In the genomic region with DNA sequence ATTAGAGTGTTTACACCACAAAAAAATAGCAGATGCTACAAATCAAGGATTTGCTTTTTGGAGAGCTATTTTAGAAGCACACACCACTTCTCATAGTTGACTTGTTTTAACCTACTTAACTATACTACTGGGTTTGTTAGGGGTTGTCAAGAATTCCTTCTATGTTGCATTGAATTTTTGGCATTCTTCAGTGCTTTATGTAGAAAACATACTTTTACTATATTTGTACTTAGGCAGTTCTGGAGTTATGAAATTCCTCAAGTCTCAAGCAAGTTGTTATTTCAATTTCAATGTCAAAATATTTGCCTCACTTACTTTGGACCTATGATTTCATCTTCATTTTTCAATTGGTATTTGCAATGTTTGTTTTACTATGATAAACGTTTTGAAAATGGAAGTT, we compare ENCODE assay signal across 26 cellular contexts.
A peak's percentile ranks its signal among the peaks of the same experiment; 100 is the strongest.
DNase-seq lines count a peak whose midpoint lies in the region; ATAC-seq, FAIRE-seq and TF ChIP-seq lines count a peak whose summit lies in the region.
"Had no signal": no experiment of that assay in that cellular context is flagged by ENCODE, and none has a peak within 500 bp of the region (broad histone marks: within the 10 kb centered on the region; RNA-seq: fewer than 3 reads in every experiment).

No MANE protein-coding gene starts in this region.

- intact Hi-C loops in natural killer cell (cut with micrococcal nuclease) = no loop called here

- H3K79me2 ChIP-seq in astrocyte (ENCODE audit: insufficient read depth, low read length) = no peaks in the 10 kb centered on the region

- H3K4me3 Mint-ChIP-seq in astrocyte (ENCODE audit: unreplicated experiment) = no peak overlapping the region
- no peak overlapping the region for H3K4me3 Mint-ChIP-seq in osteocyte (ENCODE audit: unreplicated experiment)
- no peak overlapping the region for H3K4me3 Mint-ChIP-seq in natural killer cell
- H3K4me3 Mint-ChIP-seq: B cell; CD8-positive, alpha-beta T cell had no signal

- peak; percentile 55 for DNase-seq in EL
- DNase-seq in astrocyte (ENCODE audit: low read depth) = peak; percentile 7
- DNase-seq in fibroblast of gingiva (ENCODE audit: low read depth) = peak; percentile 45
- DNase-seq in osteocyte (ENCODE audit: extremely low spot score, unreplicated experiment) = no peak
- DNase-seq in natural killer cell = no peak
- DNase-seq in stimulated activated CD4-positive, alpha-beta T cell treated with anti-CD3 and anti-CD28 coated beads, Interleukin-2, amount 100 ng/mL, for 48 hours = no peak
- DNase-seq in HuH-7 (ENCODE audit: low spot score) = no peak
- DNase-seq: CD8-positive, alpha-beta T cell; DMS 273 treated with DMSO at 0.1 percent for 48 hours; DMS79; Karpas-422; NCI-H1092 treated with DMSO at 0.1 percent for 48 hours; NCI-H1436; NCI-H187; NCI-H2081 treated with DMSO at 0.1 percent for 48 hours; NCI-H2171 treated with DMSO at 0.1 percent for 48 hours; NCI-H524; NCI-H748 treated with DMSO at 0.1 percent for 48 hours; Right ventricle myocardium superior; RPMI8226 had no signal

- H3K4me3 ChIP-seq in astrocyte (ENCODE audit: insufficient read depth, low read depth, low read length) = no peak overlapping the region
- H3K4me3 ChIP-seq: SJSA1 had no signal

- H3K4me1 ChIP-seq in astrocyte (ENCODE audit: insufficient read depth, low read length) = no peaks in the 10 kb centered on the region
- H3K4me1 ChIP-seq: SJSA1 had no signal

- H3K27ac ChIP-seq in astrocyte (ENCODE audit: low read depth, low read length) = no peak overlapping the region
- H3K27ac ChIP-seq: C4-2B, HL-60, SJSA1 had no signal

- no peak overlapping the region for H3K9ac ChIP-seq in astrocyte (ENCODE audit: low read length)

- no peak overlapping the region for H3K4me2 ChIP-seq in astrocyte (ENCODE audit: low read length)

- TF ChIP-seq CTCF in astrocyte (IDR thresholded peaks at IDR 0.05; ENCODE audit: insufficient read depth, low read depth, low read length) (no peak), osteocyte (IDR thresholded peaks at IDR 0.05) (no peak), natural killer cell (IDR thresholded peaks at IDR 0.05) (no peak)

- no peaks in the 10 kb centered on the region for H3K36me3 ChIP-seq in astrocyte (ENCODE audit: insufficient read depth, low read length)
- H3K36me3 ChIP-seq: SJSA1 had no signal

- H4K20me1 ChIP-seq in astrocyte (ENCODE audit: insufficient read depth, low read length) = no peaks in the 10 kb centered on the region

- no peak overlapping the region for H2AFZ ChIP-seq in astrocyte (ENCODE audit: low read depth, low read length)

- H3K4me1 Mint-ChIP-seq in astrocyte (ENCODE audit: low read depth, unreplicated experiment) (peaks cover 4% of the 10 kb centered on the region), osteocyte (ENCODE audit: unreplicated experiment) (peaks cover 25% of the 10 kb centered on the region), natural killer cell (no peaks in the 10 kb centered on the region)
- H3K4me1 Mint-ChIP-seq: B cell had no signal

- H3K27me3 Mint-ChIP-seq in astrocyte (ENCODE audit: low read depth, unreplicated experiment) (no peaks in the 10 kb centered on the region), osteocyte (ENCODE audit: unreplicated experiment) (no peaks in the 10 kb centered on the region), natural killer cell (ENCODE audit: low read depth in 2 of 2) (no peaks in the 10 kb centered on the region)
- H3K27me3 Mint-ChIP-seq: B cell had no signal

- no peak for ATAC-seq in natural killer cell
- ATAC-seq: CD8-positive, alpha-beta T cell had no signal

- FAIRE-seq in astrocyte (lab: Jason Lieb, UNC) = peak; percentile 45
- FAIRE-seq: GM19239, H54 had no signal

- H3K27ac Mint-ChIP-seq in astrocyte (ENCODE audit: unreplicated experiment) (no peak overlapping the region), osteocyte (ENCODE audit: unreplicated experiment) (peak overlapping the region; percentile 62), natural killer cell (no peak overlapping the region)
- H3K27ac Mint-ChIP-seq: B cell; CD8-positive, alpha-beta T cell had no signal

- H3K27me3 ChIP-seq in astrocyte (ENCODE audit: insufficient read depth, low read length) = no peaks in the 10 kb centered on the region
- H3K27me3 ChIP-seq: SJSA1 had no signal

- no peaks in the 10 kb centered on the region for H3K9me3 ChIP-seq in astrocyte (ENCODE audit: insufficient read depth, low read depth, low read length)
- H3K9me3 ChIP-seq: SJSA1 had no signal

- H3K9me3 Mint-ChIP-seq in astrocyte (ENCODE audit: unreplicated experiment) = no peaks in the 10 kb centered on the region
- peaks cover 21% of the 10 kb centered on the region for H3K9me3 Mint-ChIP-seq in osteocyte (ENCODE audit: unreplicated experiment)
- peaks cover 0 to 10% of the 10 kb centered on the region in 2 donors for H3K9me3 Mint-ChIP-seq in natural killer cell
- H3K9me3 Mint-ChIP-seq: CD8-positive, alpha-beta T cell had no signal

- H3K36me3 Mint-ChIP-seq in astrocyte (ENCODE audit: low read depth, unreplicated experiment) = no peaks in the 10 kb centered on the region
- no peaks in the 10 kb centered on the region for H3K36me3 Mint-ChIP-seq in osteocyte (ENCODE audit: unreplicated experiment)
- no peaks in the 10 kb centered on the region for H3K36me3 Mint-ChIP-seq in natural killer cell
- H3K36me3 Mint-ChIP-seq: CD8-positive, alpha-beta T cell had no signal

Comparison
In these comparisons a context has a peak if more than half of its experiments do, and no peak if none do; other contexts are left out.
1. DNase-seq: peak in EL (single experiment), astrocyte (single experiment) and fibroblast of gingiva (single experiment); none in osteocyte (single experiment), natural killer cell (single experiment), stimulated activated CD4-positive, alpha-beta T cell treated with anti-CD3 and anti-CD28 coated beads, Interleukin-2, amount 100 ng/mL, for 48 hours (0 of 2) and HuH-7 (single experiment).